Comparison of ENCODE assay signal across 19 cellular contexts in the genomic region with DNA sequence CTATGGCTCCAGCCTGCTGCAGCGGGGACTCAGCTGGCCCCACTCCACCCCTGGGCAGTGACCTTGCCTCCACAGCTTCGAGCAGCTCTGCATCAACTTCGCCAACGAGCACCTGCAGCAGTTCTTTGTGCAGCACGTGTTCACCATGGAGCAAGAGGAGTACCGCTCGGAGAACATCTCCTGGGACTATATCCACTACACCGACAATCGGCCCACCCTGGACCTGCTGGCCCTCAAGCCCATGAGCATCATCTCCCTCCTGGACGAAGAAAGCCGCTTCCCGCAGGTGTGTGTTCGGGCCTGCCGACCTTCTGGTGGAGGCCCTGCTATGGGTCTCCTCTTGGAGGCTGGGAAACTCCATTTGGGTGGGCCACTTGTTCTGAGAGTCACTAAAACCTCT. TPM values are rescaled to one million over a fixed set of nuclear protein-coding genes. Genes with fewer than 3 reads are reported as not detected.
"Had no signal": no experiment of that assay in that cellular context is flagged by ENCODE, and none has a peak within 500 bp of the region (broad histone marks: within the 10 kb centered on the region; RNA-seq: fewer than 3 reads in every experiment).

No MANE protein-coding gene starts in this region.

- H3K27ac Mint-ChIP-seq: activated CD4-positive, alpha-beta T cell treated with anti-CD3 and anti-CD28 coated beads, Interleukin-2, amount 10 ng/mL, durations not matched to agents 24 days and 14 days; activated T-helper 1 cell treated with anti-CD3 and anti-CD28 coated beads, Interleukin-12 subunit alpha, Interleukin-12 subunit beta, Interleukin-2, Interleukin-4 antibody, amounts not matched to agents 30 ng/mL and 10 ng/mL and 1 ng/mL, durations not matched to agents 14 hours and 24 hours and 36 hours; memory B cell; T-cell had no signal

- H3K4me3 Mint-ChIP-seq: activated CD4-positive, alpha-beta T cell treated with anti-CD3 and anti-CD28 coated beads, Interleukin-2, amount 10 ng/mL, durations not matched to agents 24 days and 14 days; activated T-helper 1 cell treated with anti-CD3 and anti-CD28 coated beads, Interleukin-12 subunit alpha, Interleukin-12 subunit beta, Interleukin-2, Interleukin-4 antibody, amounts not matched to agents 30 ng/mL and 10 ng/mL and 1 ng/mL, durations not matched to agents 14 hours and 24 hours and 36 hours; memory B cell; naive thymus-derived CD8-positive, alpha-beta T cell; T-cell had no signal

- H3K4me1 Mint-ChIP-seq: activated CD4-positive, alpha-beta T cell treated with anti-CD3 and anti-CD28 coated beads, Interleukin-2, amount 10 ng/mL, durations not matched to agents 24 days and 14 days; T-cell had no signal

- H3K4me3 ChIP-seq: esophagus muscularis mucosa, gastroesophageal sphincter, heart left ventricle, pancreas, tibial artery had no signal

- FAIRE-seq: endothelial cell of umbilical vein, pancreas had no signal

- DNase-seq: activated CD4-positive, alpha-beta T cell treated with anti-CD3 and anti-CD28 coated beads, Interleukin-2, amount 10 ng/mL, durations not matched to agents 24 days and 14 days; activated CD4-positive, CD25-positive, alpha-beta regulatory T cell; activated naive CD4-positive, alpha-beta T cell; effector CD8-positive, alpha-beta T cell; kidney glomerular epithelial cell; left ventricle myocardium superior; naive thymus-derived CD8-positive, alpha-beta T cell; stimulated activated naive CD4-positive, alpha-beta T cell treated with Interleukin-2 at 50 U/mL for 16 hours; substantia nigra had no signal

- H3K36me3 ChIP-seq: esophagus muscularis mucosa, gastroesophageal sphincter, heart left ventricle, pancreas, tibial artery had no signal

- H3K36me3 Mint-ChIP-seq: memory B cell; naive thymus-derived CD8-positive, alpha-beta T cell; T-cell had no signal

- H3K27me3 Mint-ChIP-seq: memory B cell; naive thymus-derived CD8-positive, alpha-beta T cell had no signal

- H3K27me3 ChIP-seq: esophagus muscularis mucosa, gastroesophageal sphincter, heart left ventricle, pancreas, tibial artery had no signal

- H3K4me1 ChIP-seq: esophagus muscularis mucosa, gastroesophageal sphincter, heart left ventricle, pancreas, tibial artery had no signal

- H3K9me3 Mint-ChIP-seq: activated CD4-positive, alpha-beta T cell treated with anti-CD3 and anti-CD28 coated beads, Interleukin-2, amount 10 ng/mL, durations not matched to agents 24 days and 14 days; activated T-helper 1 cell treated with anti-CD3 and anti-CD28 coated beads, Interleukin-12 subunit alpha, Interleukin-12 subunit beta, Interleukin-2, Interleukin-4 antibody, amounts not matched to agents 30 ng/mL and 10 ng/mL and 1 ng/mL, durations not matched to agents 14 hours and 24 hours and 36 hours; memory B cell; naive thymus-derived CD8-positive, alpha-beta T cell; T-cell had no signal

- ATAC-seq: gastroesophageal sphincter; left ventricle myocardium superior; naive thymus-derived CD8-positive, alpha-beta T cell; pancreas; SK-N-SH treated with all-trans-retinoic acid at 6 μM for 48 hours; T-cell had no signal

- H3K9me3 ChIP-seq: esophagus muscularis mucosa, gastroesophageal sphincter, heart left ventricle, pancreas, tibial artery had no signal

- H3K27ac ChIP-seq: esophagus muscularis mucosa, gastroesophageal sphincter, heart left ventricle, pancreas, tibial artery had no signal

RNA-seq across cellular contexts. Expression of a gene that starts 48.6 kb away (rescaled TPM):
- total RNA-seq: endothelial cell of umbilical vein had no signal
